Comparison of ENCODE assay signal across 22 cellular contexts in genomic region chr4:52760256-52760655, GRCh38. TPM values are rescaled to one million over a fixed set of nuclear protein-coding genes. Genes with fewer than 3 reads are reported as not detected.
"Had no signal": no experiment of that assay in that cellular context is flagged by ENCODE, and none has a peak within 500 bp of the region (broad histone marks: within the 10 kb centered on the region; RNA-seq: fewer than 3 reads in every experiment).

No MANE protein-coding gene starts in this region.

- H2AFZ ChIP-seq: hepatocyte had no signal

- H3K4me2 ChIP-seq: hepatocyte had no signal

- H3K36me3 ChIP-seq: colonic mucosa, esophagus muscularis mucosa, gastrocnemius medialis, heart left ventricle, left lung, lower lobe of right lung had no signal

- H3K27me3 ChIP-seq: colonic mucosa, esophagus muscularis mucosa, gastrocnemius medialis, heart left ventricle, hepatocyte, left lung had no signal

- DNase-seq: cerebellar nuclear complex; colonic mucosa; cortex of kidney; effector CD8-positive, alpha-beta T cell; effector memory CD8-positive, alpha-beta T cell; endodermal cell; foreskin melanocyte; gastrocnemius medialis; heart left ventricle; hypothalamus; immature natural killer cell; islet precursor cell; left cardiac atrium; left lung; left ventricle myocardium superior; lower lobe of right lung; mesenchymal stem cell; mucosa of descending colon had no signal

- FAIRE-seq: endothelial cell of umbilical vein had no signal

- H3K79me2 ChIP-seq: hepatocyte had no signal

- H3K4me3 ChIP-seq: colonic mucosa, esophagus muscularis mucosa, gastrocnemius medialis, heart left ventricle, hepatocyte, left lung, lower lobe of right lung, mucosa of descending colon had no signal

- H3K4me1 ChIP-seq: colonic mucosa, esophagus muscularis mucosa, gastrocnemius medialis, left lung, lower lobe of right lung had no signal

- H3K27ac ChIP-seq: colonic mucosa, esophagus muscularis mucosa, gastrocnemius medialis, heart left ventricle, hepatocyte, left lung, lower lobe of right lung had no signal

- H3K9me3 ChIP-seq: colonic mucosa, esophagus muscularis mucosa, gastrocnemius medialis, heart left ventricle, left lung, lower lobe of right lung, mucosa of descending colon had no signal

RNA-seq across cellular contexts. Expression of gene ERVMER34-1, which starts 9.0 kb away (rescaled TPM):
- total RNA-seq: endothelial cell of umbilical vein, gastrocnemius medialis, mesenteric fat pad had no signal
- polyA plus RNA-seq: immature natural killer cell had no signal
